3 cellular contexts compared by ENCODE assay signal in the genomic region with DNA sequence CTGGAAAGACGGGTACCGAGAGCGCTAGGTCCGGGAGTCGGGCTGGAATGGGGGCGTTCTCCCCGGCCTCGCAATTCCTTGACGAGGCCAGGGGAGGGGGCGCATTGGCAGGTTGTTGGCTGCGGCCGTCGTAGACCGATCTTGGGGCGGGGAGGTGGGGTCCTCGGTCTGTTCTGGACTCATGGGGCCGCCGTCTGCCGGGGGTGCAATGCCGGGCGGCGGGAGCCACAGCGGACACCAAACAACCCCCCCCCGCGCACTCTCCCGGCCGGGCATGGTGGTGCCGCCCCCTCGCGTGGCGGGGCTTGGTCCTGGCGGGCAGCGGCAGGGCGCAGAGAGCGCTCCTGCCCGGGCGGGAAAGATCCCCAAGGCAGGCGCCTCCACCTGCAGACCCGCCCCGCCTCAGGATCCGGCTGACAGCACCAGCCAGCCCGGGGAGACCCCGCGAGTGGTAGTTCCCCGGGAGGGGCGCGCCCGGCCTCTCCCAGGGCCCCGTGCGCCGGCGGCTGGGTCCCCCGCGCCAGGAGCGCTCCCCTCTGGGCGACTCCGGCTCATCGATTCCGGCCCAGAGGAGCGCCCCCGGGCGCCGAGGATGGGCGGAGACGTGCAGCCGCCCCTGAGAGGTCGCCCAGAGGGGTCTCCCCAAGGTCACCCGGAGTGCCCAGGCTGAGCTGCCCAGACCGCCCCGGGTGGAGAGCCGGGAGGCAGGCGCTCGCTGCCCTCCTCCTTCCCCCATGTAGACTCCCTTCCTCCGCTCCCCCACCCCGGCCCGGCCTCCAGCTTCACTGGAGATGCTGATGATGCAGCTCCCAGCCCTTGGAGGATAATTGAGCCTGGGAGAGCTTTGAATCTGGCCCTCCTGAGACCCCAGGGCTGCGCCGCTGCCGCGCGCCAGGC.
A peak's percentile ranks its signal among the peaks of the same experiment; 100 is the strongest.
TF ChIP-seq lines count a peak whose summit lies in the region.

No MANE protein-coding gene starts in this region.

TF ChIP-seq in GM23338, 12 proteins besides CTCF, POLR2A, EP300 and RAD21 (continues in another document):
- TF ChIP-seq EZH2phosphoT487 (IDR thresholded peaks at IDR 0.05; ENCODE audit: unreplicated experiment) = no peak
- TF ChIP-seq NANOG (IDR thresholded peaks at IDR 0.05; ENCODE audit: borderline replicate concordance) = no peak
- no peak for TF ChIP-seq EZH2 (IDR thresholded peaks at IDR 0.05; ENCODE audit: low read depth, unreplicated experiment)
- TF ChIP-seq, protein P1, sequence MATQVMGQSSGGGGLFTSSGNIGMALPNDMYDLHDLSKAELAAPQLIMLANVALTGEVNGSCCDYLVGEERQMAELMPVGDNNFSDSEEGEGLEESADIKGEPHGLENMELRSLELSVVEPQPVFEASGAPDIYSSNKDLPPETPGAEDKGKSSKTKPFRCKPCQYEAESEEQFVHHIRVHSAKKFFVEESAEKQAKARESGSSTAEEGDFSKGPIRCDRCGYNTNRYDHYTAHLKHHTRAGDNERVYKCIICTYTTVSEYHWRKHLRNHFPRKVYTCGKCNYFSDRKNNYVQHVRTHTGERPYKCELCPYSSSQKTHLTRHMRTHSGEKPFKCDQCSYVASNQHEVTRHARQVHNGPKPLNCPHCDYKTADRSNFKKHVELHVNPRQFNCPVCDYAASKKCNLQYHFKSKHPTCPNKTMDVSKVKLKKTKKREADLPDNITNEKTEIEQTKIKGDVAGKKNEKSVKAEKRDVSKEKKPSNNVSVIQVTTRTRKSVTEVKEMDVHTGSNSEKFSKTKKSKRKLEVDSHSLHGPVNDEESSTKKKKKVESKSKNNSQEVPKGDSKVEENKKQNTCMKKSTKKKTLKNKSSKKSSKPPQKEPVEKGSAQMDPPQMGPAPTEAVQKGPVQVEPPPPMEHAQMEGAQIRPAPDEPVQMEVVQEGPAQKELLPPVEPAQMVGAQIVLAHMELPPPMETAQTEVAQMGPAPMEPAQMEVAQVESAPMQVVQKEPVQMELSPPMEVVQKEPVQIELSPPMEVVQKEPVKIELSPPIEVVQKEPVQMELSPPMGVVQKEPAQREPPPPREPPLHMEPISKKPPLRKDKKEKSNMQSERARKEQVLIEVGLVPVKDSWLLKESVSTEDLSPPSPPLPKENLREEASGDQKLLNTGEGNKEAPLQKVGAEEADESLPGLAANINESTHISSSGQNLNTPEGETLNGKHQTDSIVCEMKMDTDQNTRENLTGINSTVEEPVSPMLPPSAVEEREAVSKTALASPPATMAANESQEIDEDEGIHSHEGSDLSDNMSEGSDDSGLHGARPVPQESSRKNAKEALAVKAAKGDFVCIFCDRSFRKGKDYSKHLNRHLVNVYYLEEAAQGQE (IDR thresholded peaks at IDR 0.05; ENCODE audit: unreplicated experiment) = no peak
- TF ChIP-seq CREB1 (CRISPR knock-in tag; IDR thresholded peaks at IDR 0.05; ENCODE audit: low read depth) = no peak
- TF ChIP-seq ZNF114 (CRISPR knock-in tag; IDR thresholded peaks at IDR 0.05) = no peak
- TF ChIP-seq STAT1 (IDR thresholded peaks at IDR 0.05; ENCODE audit: unreplicated experiment) = no peak

TF ChIP-seq in K562, 482 proteins besides CTCF, POLR2A, EP300 and RAD21 (continues in another document):
- TF ChIP-seq ESRRA (IDR thresholded peaks at IDR 0.05; ENCODE audit: borderline replicate concordance, low read depth) (peak; percentile 79), NRF1 (conservative IDR thresholded peaks at IDR 0.05 in 1 of 2, IDR thresholded peaks at IDR 0.05 in 1 of 2) (peak; percentile 41 to 44; a peak in 2 of 4 replicates), PCBP1 (IDR thresholded peaks at IDR 0.05; ENCODE audit: low read depth, low read length, poor library complexity, severe bottlenecking) (peak; percentile 58), CCAR2 (IDR thresholded peaks at IDR 0.05; ENCODE audit: low read depth, low read length) (no peak), CSDE1 (IDR thresholded peaks at IDR 0.05) (no peak), DACH1 (IDR thresholded peaks at IDR 0.05; ENCODE audit: partially characterized antibody) (no peak), CTBP1 (IDR thresholded peaks at IDR 0.05; ENCODE audit: borderline replicate concordance) (peak; percentile 24; the same call in 1 of the 2 replicates), ATF7 (IDR thresholded peaks at IDR 0.05) (0 out of 2 replicates have a peak, but pooled peaks have one; percentile 26)
- TF ChIP-seq, protein P2, sequence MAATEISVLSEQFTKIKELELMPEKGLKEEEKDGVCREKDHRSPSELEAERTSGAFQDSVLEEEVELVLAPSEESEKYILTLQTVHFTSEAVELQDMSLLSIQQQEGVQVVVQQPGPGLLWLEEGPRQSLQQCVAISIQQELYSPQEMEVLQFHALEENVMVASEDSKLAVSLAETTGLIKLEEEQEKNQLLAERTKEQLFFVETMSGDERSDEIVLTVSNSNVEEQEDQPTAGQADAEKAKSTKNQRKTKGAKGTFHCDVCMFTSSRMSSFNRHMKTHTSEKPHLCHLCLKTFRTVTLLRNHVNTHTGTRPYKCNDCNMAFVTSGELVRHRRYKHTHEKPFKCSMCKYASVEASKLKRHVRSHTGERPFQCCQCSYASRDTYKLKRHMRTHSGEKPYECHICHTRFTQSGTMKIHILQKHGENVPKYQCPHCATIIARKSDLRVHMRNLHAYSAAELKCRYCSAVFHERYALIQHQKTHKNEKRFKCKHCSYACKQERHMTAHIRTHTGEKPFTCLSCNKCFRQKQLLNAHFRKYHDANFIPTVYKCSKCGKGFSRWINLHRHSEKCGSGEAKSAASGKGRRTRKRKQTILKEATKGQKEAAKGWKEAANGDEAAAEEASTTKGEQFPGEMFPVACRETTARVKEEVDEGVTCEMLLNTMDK (IDR thresholded peaks at IDR 0.05; ENCODE audit: borderline replicate concordance, insufficient read depth, low read depth, low read length, poor library complexity, severe bottlenecking) = peak; percentile 24
- TF ChIP-seq, protein P3, sequence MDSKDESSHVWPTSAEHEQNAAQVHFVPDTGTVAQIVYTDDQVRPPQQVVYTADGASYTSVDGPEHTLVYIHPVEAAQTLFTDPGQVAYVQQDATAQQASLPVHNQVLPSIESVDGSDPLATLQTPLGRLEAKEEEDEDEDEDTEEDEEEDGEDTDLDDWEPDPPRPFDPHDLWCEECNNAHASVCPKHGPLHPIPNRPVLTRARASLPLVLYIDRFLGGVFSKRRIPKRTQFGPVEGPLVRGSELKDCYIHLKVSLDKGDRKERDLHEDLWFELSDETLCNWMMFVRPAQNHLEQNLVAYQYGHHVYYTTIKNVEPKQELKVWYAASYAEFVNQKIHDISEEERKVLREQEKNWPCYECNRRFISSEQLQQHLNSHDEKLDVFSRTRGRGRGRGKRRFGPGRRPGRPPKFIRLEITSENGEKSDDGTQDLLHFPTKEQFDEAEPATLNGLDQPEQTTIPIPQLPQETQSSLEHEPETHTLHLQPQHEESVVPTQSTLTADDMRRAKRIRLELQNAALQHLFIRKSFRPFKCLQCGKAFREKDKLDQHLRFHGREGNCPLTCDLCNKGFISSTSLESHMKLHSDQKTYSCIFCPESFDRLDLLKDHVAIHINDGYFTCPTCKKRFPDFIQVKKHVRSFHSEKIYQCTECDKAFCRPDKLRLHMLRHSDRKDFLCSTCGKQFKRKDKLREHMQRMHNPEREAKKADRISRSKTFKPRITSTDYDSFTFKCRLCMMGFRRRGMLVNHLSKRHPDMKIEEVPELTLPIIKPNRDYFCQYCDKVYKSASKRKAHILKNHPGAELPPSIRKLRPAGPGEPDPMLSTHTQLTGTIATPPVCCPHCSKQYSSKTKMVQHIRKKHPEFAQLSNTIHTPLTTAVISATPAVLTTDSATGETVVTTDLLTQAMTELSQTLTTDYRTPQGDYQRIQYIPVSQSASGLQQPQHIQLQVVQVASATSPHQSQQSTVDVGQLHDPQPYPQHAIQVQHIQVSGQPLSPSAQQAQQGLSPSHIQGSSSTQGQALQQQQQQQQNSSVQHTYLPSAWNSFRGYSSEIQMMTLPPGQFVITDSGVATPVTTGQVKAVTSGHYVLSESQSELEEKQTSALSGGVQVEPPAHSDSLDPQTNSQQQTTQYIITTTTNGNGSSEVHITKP (IDR thresholded peaks at IDR 0.05; ENCODE audit: partially characterized antibody) = peak; percentile 42
- TF ChIP-seq, protein P4, sequence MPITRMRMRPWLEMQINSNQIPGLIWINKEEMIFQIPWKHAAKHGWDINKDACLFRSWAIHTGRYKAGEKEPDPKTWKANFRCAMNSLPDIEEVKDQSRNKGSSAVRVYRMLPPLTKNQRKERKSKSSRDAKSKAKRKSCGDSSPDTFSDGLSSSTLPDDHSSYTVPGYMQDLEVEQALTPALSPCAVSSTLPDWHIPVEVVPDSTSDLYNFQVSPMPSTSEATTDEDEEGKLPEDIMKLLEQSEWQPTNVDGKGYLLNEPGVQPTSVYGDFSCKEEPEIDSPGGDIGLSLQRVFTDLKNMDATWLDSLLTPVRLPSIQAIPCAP (CRISPR knock-in tag; IDR thresholded peaks at IDR 0.05; ENCODE audit: borderline replicate concordance) = 0 out of 2 replicates have a peak, but pooled peaks have one; percentile 32
- TF ChIP-seq, protein P5, sequence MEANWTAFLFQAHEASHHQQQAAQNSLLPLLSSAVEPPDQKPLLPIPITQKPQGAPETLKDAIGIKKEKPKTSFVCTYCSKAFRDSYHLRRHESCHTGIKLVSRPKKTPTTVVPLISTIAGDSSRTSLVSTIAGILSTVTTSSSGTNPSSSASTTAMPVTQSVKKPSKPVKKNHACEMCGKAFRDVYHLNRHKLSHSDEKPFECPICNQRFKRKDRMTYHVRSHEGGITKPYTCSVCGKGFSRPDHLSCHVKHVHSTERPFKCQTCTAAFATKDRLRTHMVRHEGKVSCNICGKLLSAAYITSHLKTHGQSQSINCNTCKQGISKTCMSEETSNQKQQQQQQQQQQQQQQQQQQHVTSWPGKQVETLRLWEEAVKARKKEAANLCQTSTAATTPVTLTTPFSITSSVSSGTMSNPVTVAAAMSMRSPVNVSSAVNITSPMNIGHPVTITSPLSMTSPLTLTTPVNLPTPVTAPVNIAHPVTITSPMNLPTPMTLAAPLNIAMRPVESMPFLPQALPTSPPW (CRISPR knock-in tag; IDR thresholded peaks at IDR 0.05) = peak; percentile 81

TF ChIP-seq in liver, 16 proteins besides CTCF, POLR2A, EP300 and RAD21:
- TF ChIP-seq, protein P6, sequence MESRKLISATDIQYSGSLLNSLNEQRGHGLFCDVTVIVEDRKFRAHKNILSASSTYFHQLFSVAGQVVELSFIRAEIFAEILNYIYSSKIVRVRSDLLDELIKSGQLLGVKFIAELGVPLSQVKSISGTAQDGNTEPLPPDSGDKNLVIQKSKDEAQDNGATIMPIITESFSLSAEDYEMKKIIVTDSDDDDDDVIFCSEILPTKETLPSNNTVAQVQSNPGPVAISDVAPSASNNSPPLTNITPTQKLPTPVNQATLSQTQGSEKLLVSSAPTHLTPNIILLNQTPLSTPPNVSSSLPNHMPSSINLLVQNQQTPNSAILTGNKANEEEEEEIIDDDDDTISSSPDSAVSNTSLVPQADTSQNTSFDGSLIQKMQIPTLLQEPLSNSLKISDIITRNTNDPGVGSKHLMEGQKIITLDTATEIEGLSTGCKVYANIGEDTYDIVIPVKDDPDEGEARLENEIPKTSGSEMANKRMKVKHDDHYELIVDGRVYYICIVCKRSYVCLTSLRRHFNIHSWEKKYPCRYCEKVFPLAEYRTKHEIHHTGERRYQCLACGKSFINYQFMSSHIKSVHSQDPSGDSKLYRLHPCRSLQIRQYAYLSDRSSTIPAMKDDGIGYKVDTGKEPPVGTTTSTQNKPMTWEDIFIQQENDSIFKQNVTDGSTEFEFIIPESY (IDR thresholded peaks at IDR 0.05) = no peak
- no peak for TF ChIP-seq RXRA (IDR thresholded peaks at IDR 0.05)
- TF ChIP-seq EGR1 (IDR thresholded peaks at IDR 0.05; ENCODE audit: low read depth in 2 of 2) = no peak
- TF ChIP-seq JUND (IDR thresholded peaks at IDR 0.05) = no peak
- TF ChIP-seq, protein P7, sequence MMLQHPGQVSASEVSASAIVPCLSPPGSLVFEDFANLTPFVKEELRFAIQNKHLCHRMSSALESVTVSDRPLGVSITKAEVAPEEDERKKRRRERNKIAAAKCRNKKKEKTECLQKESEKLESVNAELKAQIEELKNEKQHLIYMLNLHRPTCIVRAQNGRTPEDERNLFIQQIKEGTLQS (IDR thresholded peaks at IDR 0.05) = no peak
- no peak for TF ChIP-seq FOXA1 (IDR thresholded peaks at IDR 0.05)
- TF ChIP-seq, protein P8, sequence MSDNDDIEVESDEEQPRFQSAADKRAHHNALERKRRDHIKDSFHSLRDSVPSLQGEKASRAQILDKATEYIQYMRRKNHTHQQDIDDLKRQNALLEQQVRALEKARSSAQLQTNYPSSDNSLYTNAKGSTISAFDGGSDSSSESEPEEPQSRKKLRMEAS (IDR thresholded peaks at IDR 0.05) = no peak
- no peak for TF ChIP-seq FOXA2 (IDR thresholded peaks at IDR 0.05)
- TF ChIP-seq SP1 (IDR thresholded peaks at IDR 0.05) = no peak
- no peak for TF ChIP-seq GABPA (IDR thresholded peaks at IDR 0.05 in 1 of 2, conservative IDR thresholded peaks at IDR 0.05 in 1 of 2)
- TF ChIP-seq NR2F2 (IDR thresholded peaks at IDR 0.05) = no peak
- TF ChIP-seq YY1 (IDR thresholded peaks at IDR 0.05) = no peak
- TF ChIP-seq TAF1 (conservative IDR thresholded peaks at IDR 0.05) = no peak
- no peak for TF ChIP-seq HNF4A (conservative IDR thresholded peaks at IDR 0.05)
- TF ChIP-seq HNF4G (IDR thresholded peaks at IDR 0.05) = no peak
